15 cellular contexts compared by ENCODE assay signal in genomic region chr2:172357442-172357841, GRCh38.
"Had no signal": no experiment of that assay in that cellular context is flagged by ENCODE, and none has a peak within 500 bp of the region (broad histone marks: within the 10 kb centered on the region; RNA-seq: fewer than 3 reads in every experiment).

No MANE protein-coding gene starts in this region.

- H3K36me3 Mint-ChIP-seq: activated naive CD8-positive, alpha-beta T cell; neural progenitor cell; T-cell had no signal

- H3K4me1 Mint-ChIP-seq: neural progenitor cell had no signal

- H3K4me3 Mint-ChIP-seq: activated naive CD8-positive, alpha-beta T cell; neural progenitor cell; T-cell had no signal

- H3K9me3 Mint-ChIP-seq: neural progenitor cell, T-cell had no signal

- H3K9me3 ChIP-seq: esophagus muscularis mucosa, left lung, ovary, tibial nerve had no signal

- H3K27me3 Mint-ChIP-seq: activated naive CD8-positive, alpha-beta T cell had no signal

- H3K4me2 ChIP-seq: neural progenitor cell had no signal

- H3K27me3 ChIP-seq: brain microvascular endothelial cell, esophagus muscularis mucosa, foreskin keratinocyte, left lung, neural progenitor cell, ovary, tibial nerve had no signal

- H3K36me3 ChIP-seq: brain microvascular endothelial cell, esophagus muscularis mucosa, left lung, neural progenitor cell, ovary, tibial nerve had no signal

- H3K4me1 ChIP-seq: foreskin keratinocyte, left lung, neural progenitor cell had no signal

- ATAC-seq: foreskin keratinocyte, left lung, T-cell had no signal

- H3K27ac Mint-ChIP-seq: activated naive CD8-positive, alpha-beta T cell; neural progenitor cell; T-cell had no signal

- H3K27ac ChIP-seq: brain microvascular endothelial cell, esophagus muscularis mucosa, foreskin keratinocyte, neural progenitor cell, ovary, skin epidermis had no signal

- H3K9ac ChIP-seq: neural progenitor cell had no signal

- H3K4me3 ChIP-seq: esophagus muscularis mucosa, left lung, neural progenitor cell, ovary, skin epidermis, tibial nerve had no signal

- DNase-seq: activated CD4-positive, alpha-beta T cell treated with anti-CD3 and anti-CD28 coated beads, Interleukin-2, amount 50 U/mL, for 1 hour; activated effector memory CD4-positive, alpha-beta T cell treated with Interleukin-2 at 50 U/mL for 16 hours; amygdala; brain microvascular endothelial cell; foreskin keratinocyte; islet precursor cell; left lung; mesendoderm; ovary; T-cell had no signal
